ENCODE assay signal across 7 cellular contexts in genomic region chr3:98190911-98191310, GRCh38. TPM values are rescaled to one million over a fixed set of nuclear protein-coding genes. Genes with fewer than 3 reads are reported as not detected.
"Had no signal": no experiment of that assay in that cellular context is flagged by ENCODE, and none has a peak within 500 bp of the region (broad histone marks: within the 10 kb centered on the region; RNA-seq: fewer than 3 reads in every experiment).

No MANE protein-coding gene starts in this region.

RNA-seq across cellular contexts. Expression of gene OR5H15, which starts 24.4 kb away (rescaled TPM):
- total RNA-seq: GM23248, GM23338, H1, H4, H7, H9, HFFc6 had no signal
- polyA plus RNA-seq: GM23248, GM23338, H1 had no signal

RNA-seq across cellular contexts. Expression of gene OR5H14, which starts 43.6 kb away (rescaled TPM):
- total RNA-seq: GM23248, GM23338, H1, H4, H7, H9, HFFc6 had no signal
- polyA plus RNA-seq: GM23248, H1 had no signal
